In genomic region chr3:172218350-172219323, GRCh38 we compare ENCODE assay signal across 12 cellular contexts.
DNase-seq lines count a peak whose midpoint lies in the region; FAIRE-seq and TF ChIP-seq lines count a peak whose summit lies in the region.
"Had no signal": no experiment of that assay in that cellular context is flagged by ENCODE, and none has a peak within 500 bp of the region (broad histone marks: within the 10 kb centered on the region; RNA-seq: fewer than 3 reads in every experiment).

No MANE protein-coding gene starts in this region.

- H3K4me3 ChIP-seq in GM23248 = 0 out of 2 replicates have a peak overlapping the region, but pooled peaks have one; percentile 12
- no peak overlapping the region for H3K4me3 ChIP-seq in astrocyte (ENCODE audit: insufficient read depth, low read depth, low read length)
- no peak overlapping the region for H3K4me3 ChIP-seq in HAP-1
- H3K4me3 ChIP-seq: psoas muscle had no signal

- H3K9ac ChIP-seq in GM23248 (no peak overlapping the region), astrocyte (ENCODE audit: low read length) (peak overlapping the region; percentile 15)

- H3K9me2 ChIP-seq in GM23248 (ENCODE audit: insufficient read depth) = no peaks in the 10 kb centered on the region

- H3K4me2 ChIP-seq in GM23248 (ENCODE audit: unreplicated experiment) = peak overlapping the region; percentile 28
- peak overlapping the region; percentile 10 for H3K4me2 ChIP-seq in astrocyte (ENCODE audit: low read length)

- H3K36me3 ChIP-seq in GM23248 (ENCODE audit: low read depth) (no peaks in the 10 kb centered on the region), astrocyte (ENCODE audit: insufficient read depth, low read length) (peaks cover 9% of the 10 kb centered on the region), HAP-1 (replicated peaks) (no peaks in the 10 kb centered on the region)

- H3K9me3 ChIP-seq in GM23248 (ENCODE audit: low read depth) (no peaks in the 10 kb centered on the region), astrocyte (ENCODE audit: insufficient read depth, low read depth, low read length) (no peaks in the 10 kb centered on the region), HAP-1 (no peaks in the 10 kb centered on the region)
- H3K9me3 ChIP-seq: psoas muscle had no signal

- no peak overlapping the region for H3K4me3 Mint-ChIP-seq in astrocyte (ENCODE audit: unreplicated experiment)
- no peak overlapping the region for H3K4me3 Mint-ChIP-seq in mesothelial cell of epicardium
- H3K4me3 Mint-ChIP-seq: activated CD4-positive, alpha-beta T cell treated with anti-CD3 and anti-CD28 coated beads, Interleukin-2, amount 10 ng/mL, durations not matched to agents 24 days and 14 days; CD8-positive, alpha-beta T cell had no signal

- H3F3A ChIP-seq in GM23248 (ENCODE audit: insufficient read depth) = peaks cover 62% of the 10 kb centered on the region

- H3K27ac Mint-ChIP-seq in astrocyte (ENCODE audit: unreplicated experiment) (peak overlapping the region; percentile 16), mesothelial cell of epicardium (peak overlapping the region; percentile 19)
- H3K27ac Mint-ChIP-seq: activated CD4-positive, alpha-beta T cell treated with anti-CD3 and anti-CD28 coated beads, Interleukin-2, amount 10 ng/mL, durations not matched to agents 24 days and 14 days; CD8-positive, alpha-beta T cell had no signal

- DNase-seq in ELF-1 (ENCODE audit: low read depth, low spot score) (peak; percentile 74), GM23248 (no peak), astrocyte (ENCODE audit: low read depth) (peak; percentile 33), mesothelial cell of epicardium (ENCODE audit: low spot score in 2 of 2, unreplicated experiment in 2 of 2) (no peak), activated gamma-delta T cell treated with Interleukin-2 at 50 U/mL for 16 hours (no peak), GDM1 (lab: John Stamatoyannopoulos, UW) (no peak), HAP-1 (ENCODE audit: low spot score in 2 of 2) (no peak)
- no peak for DNase-seq in activated CD4-positive, CD25-positive, alpha-beta regulatory T cell (lab: John Stamatoyannopoulos, UW)
- DNase-seq: activated CD4-positive, alpha-beta T cell treated with anti-CD3 and anti-CD28 coated beads, Interleukin-2, amount 10 ng/mL, durations not matched to agents 24 days and 14 days; CD8-positive, alpha-beta T cell; NCI-H446 treated with DMSO at 0.1 percent for 48 hours; psoas muscle had no signal

- no peak for TF ChIP-seq CTCF in astrocyte (IDR thresholded peaks at IDR 0.05; ENCODE audit: insufficient read depth, low read depth, low read length)
- no peak for TF ChIP-seq CTCF in mesothelial cell of epicardium (IDR thresholded peaks at IDR 0.05; ENCODE audit: unreplicated experiment)

- H2AFZ ChIP-seq in GM23248 (no peak overlapping the region), astrocyte (ENCODE audit: low read depth, low read length) (no peak overlapping the region)

- H3K4me1 Mint-ChIP-seq in astrocyte (ENCODE audit: low read depth, unreplicated experiment) (peaks cover 83% of the 10 kb centered on the region), mesothelial cell of epicardium (peaks cover 28% of the 10 kb centered on the region)

- H4K20me1 ChIP-seq in GM23248 (ENCODE audit: insufficient read depth) (peaks cover 19% of the 10 kb centered on the region; the same call in 1 of the 2 replicates), astrocyte (ENCODE audit: insufficient read depth, low read length) (peaks cover 68% of the 10 kb centered on the region)

- FAIRE-seq in astrocyte (lab: Jason Lieb, UNC) = no peak

- peaks cover 7% of the 10 kb centered on the region for H3K36me3 Mint-ChIP-seq in astrocyte (ENCODE audit: low read depth, unreplicated experiment)
- peaks cover 8% of the 10 kb centered on the region for H3K36me3 Mint-ChIP-seq in mesothelial cell of epicardium
- H3K36me3 Mint-ChIP-seq: CD8-positive, alpha-beta T cell had no signal

- WGBS in GM23248 (ENCODE audit: low coverage in 1 of 2, low lambda C conversion rate in 2 of 2, missing lambda C conversion rate in 2 of 2), 2 experiments = 57 to 61% methylated on average over 5 of the region's 5 CpGs

- in situ Hi-C loops in GM23248 (cut with MboI) (no loop called here), HAP-1 (cut with MboI; ENCODE audit: low sequenced_read_pairs) (no loop called here)

- no peaks in the 10 kb centered on the region for H3K27me3 ChIP-seq in GM23248 (replicated peaks; ENCODE audit: insufficient read depth)
- H3K27me3 ChIP-seq in astrocyte (ENCODE audit: insufficient read depth, low read length) = no peaks in the 10 kb centered on the region
- no peaks in the 10 kb centered on the region for H3K27me3 ChIP-seq in HAP-1 (ENCODE audit: low read depth)

- H3K79me2 ChIP-seq in GM23248 (ENCODE audit: insufficient read depth) (peaks cover 96% of the 10 kb centered on the region), astrocyte (ENCODE audit: insufficient read depth, low read length) (peaks cover 96% of the 10 kb centered on the region)

- H3K4me1 ChIP-seq in GM23248 (ENCODE audit: insufficient read depth) (peaks cover 72% of the 10 kb centered on the region), astrocyte (ENCODE audit: insufficient read depth, low read length) (peaks cover 59% of the 10 kb centered on the region), HAP-1 (peaks cover 3% of the 10 kb centered on the region; the same call in 1 of the 2 replicates)

- no peaks in the 10 kb centered on the region for H3K9me3 Mint-ChIP-seq in astrocyte (ENCODE audit: unreplicated experiment)
- no peaks in the 10 kb centered on the region for H3K9me3 Mint-ChIP-seq in mesothelial cell of epicardium
- H3K9me3 Mint-ChIP-seq: CD8-positive, alpha-beta T cell had no signal

- H3K27ac ChIP-seq in GM23248 = 0 out of 2 replicates have a peak overlapping the region, but pooled peaks have one; percentile 7
- peak overlapping the region; percentile 23 for H3K27ac ChIP-seq in astrocyte (ENCODE audit: low read depth, low read length)
- H3K27ac ChIP-seq: psoas muscle had no signal

- H3K27me3 Mint-ChIP-seq in astrocyte (ENCODE audit: low read depth, unreplicated experiment) = no peaks in the 10 kb centered on the region
- H3K27me3 Mint-ChIP-seq in mesothelial cell of epicardium (ENCODE audit: low read depth) = no peaks in the 10 kb centered on the region
- H3K27me3 Mint-ChIP-seq: activated CD4-positive, alpha-beta T cell treated with anti-CD3 and anti-CD28 coated beads, Interleukin-2, amount 10 ng/mL, durations not matched to agents 24 days and 14 days had no signal

Comparison
In these comparisons a context has a peak if more than half of its experiments do, and no peak if none do; other contexts are left out.
1. DNase-seq: peak in ELF-1 (single experiment) and astrocyte (single experiment); none in GM23248 (single experiment), mesothelial cell of epicardium (0 of 2), activated CD4-positive, CD25-positive, alpha-beta regulatory T cell (0 of 4), activated gamma-delta T cell treated with Interleukin-2 at 50 U/mL for 16 hours (single experiment), GDM1 (single experiment) and HAP-1 (0 of 2).